ENCODE assay signal across 10 cellular contexts in genomic region chr15:98954411-98954810, GRCh38. TPM values are rescaled to one million over a fixed set of nuclear protein-coding genes. Genes with fewer than 3 reads are reported as not detected.
DNase-seq lines count a peak whose midpoint lies in the region; ATAC-seq, FAIRE-seq and TF ChIP-seq lines count a peak whose summit lies in the region.
"Had no signal": no experiment of that assay in that cellular context is flagged by ENCODE, and none has a peak within 500 bp of the region (broad histone marks: within the 10 kb centered on the region; RNA-seq: fewer than 3 reads in every experiment).

No MANE protein-coding gene starts in this region.

- peak overlapping the region; percentile 95 to 98 for H3K27ac ChIP-seq in ascending aorta

- ATAC-seq in GM21619 (IDR thresholded peaks at IDR 0.05; ENCODE audit: unreplicated experiment): no peak
- ATAC-seq in HG02973 (IDR thresholded peaks at IDR 0.05; ENCODE audit: unreplicated experiment): no peak

- DNase-seq in GM12891 (ENCODE audit: insufficient read length, low spot score) (no peak), ascending aorta (ENCODE audit: low spot score in 2 of 2) (peak; percentile 84 to 97), hippocampal formation (lab: John Stamatoyannopoulos, UW) (peak; percentile 61 to 75), smooth muscle cell of the brain vasculature (ENCODE audit: low read depth, low spot score) (peak; percentile 39), DMS 273 treated with DMSO at 0.1 percent for 48 hours (lab: John Stamatoyannopoulos, UW) (no peak), DMS114 treated with DMSO at 0.1 percent for 48 hours (lab: John Stamatoyannopoulos, UW; ENCODE audit: unreplicated experiment) (no peak)

- no peak overlapping the region for H3K4me3 ChIP-seq in ascending aorta

- no peak for TF ChIP-seq POLR2A in GM12891 (IDR thresholded peaks at IDR 0.05; ENCODE audit: low read depth, low read length)

- peaks cover 20 to 48% of the 10 kb centered on the region in 2 donors for H3K4me1 ChIP-seq in ascending aorta

- peak; percentile 73 for FAIRE-seq in GM12891 (lab: Jason Lieb, UNC)

- H3K27me3 ChIP-seq in ascending aorta: no peaks in the 10 kb centered on the region

- intact Hi-C loops in ascending aorta (cut with DNase I): loop anchor here (2.0 kb wide), 5 partner anchors 28 to 308 kb away; no protein-coding TSS in a partner anchor

- no peak for TF ChIP-seq CTCF in ascending aorta (IDR thresholded peaks at IDR 0.05)

- peaks cover 42 to 55% of the 10 kb centered on the region in 2 donors for H3K36me3 ChIP-seq in ascending aorta

- no peaks in the 10 kb centered on the region for H3K9me3 ChIP-seq in ascending aorta

TF ChIP-seq in GM12891, 5 proteins besides CTCF, POLR2A, EP300 and RAD21:
- TF ChIP-seq SPI1 (IDR thresholded peaks at IDR 0.05; ENCODE audit: low read depth, low read length) (no peak), TAF1 (IDR thresholded peaks at IDR 0.05; ENCODE audit: low read depth, low read length) (no peak), POLR2AphosphoS5 (IDR thresholded peaks at IDR 0.05; ENCODE audit: low read depth, low read length) (no peak), PAX5 (IDR thresholded peaks at IDR 0.05; ENCODE audit: insufficient read depth, low read length, severe bottlenecking) (no peak), POU2F2 (IDR thresholded peaks at IDR 0.05; ENCODE audit: low read depth, low read length) (no peak)

RNA-seq across cellular contexts. Expression of gene PGPEP1L, which starts 53.2 kb away (rescaled TPM):
- polyA plus RNA-seq in GM12891 (2012; ENCODE audit: low read depth, missing spikeins): not detected
- not detected for total RNA-seq in ascending aorta
- total RNA-seq: HT1080; T-helper 2 cell treated with Interferon-gamma antibody and Interleukin-4, amounts not matched to agents 100 ng/mL and 5 ng/mL, for 36 hours had no signal

Comparison
In these comparisons a context has a peak if more than half of its experiments do, and no peak if none do; other contexts are left out.
1. DNase-seq: peak in ascending aorta (2 of 2), hippocampal formation (2 of 2) and smooth muscle cell of the brain vasculature (single experiment); none in GM12891 (single experiment), DMS 273 treated with DMSO at 0.1 percent for 48 hours (single experiment) and DMS114 treated with DMSO at 0.1 percent for 48 hours (single experiment).